ENCODE assay signal across 1 cellular context in the genomic region with DNA sequence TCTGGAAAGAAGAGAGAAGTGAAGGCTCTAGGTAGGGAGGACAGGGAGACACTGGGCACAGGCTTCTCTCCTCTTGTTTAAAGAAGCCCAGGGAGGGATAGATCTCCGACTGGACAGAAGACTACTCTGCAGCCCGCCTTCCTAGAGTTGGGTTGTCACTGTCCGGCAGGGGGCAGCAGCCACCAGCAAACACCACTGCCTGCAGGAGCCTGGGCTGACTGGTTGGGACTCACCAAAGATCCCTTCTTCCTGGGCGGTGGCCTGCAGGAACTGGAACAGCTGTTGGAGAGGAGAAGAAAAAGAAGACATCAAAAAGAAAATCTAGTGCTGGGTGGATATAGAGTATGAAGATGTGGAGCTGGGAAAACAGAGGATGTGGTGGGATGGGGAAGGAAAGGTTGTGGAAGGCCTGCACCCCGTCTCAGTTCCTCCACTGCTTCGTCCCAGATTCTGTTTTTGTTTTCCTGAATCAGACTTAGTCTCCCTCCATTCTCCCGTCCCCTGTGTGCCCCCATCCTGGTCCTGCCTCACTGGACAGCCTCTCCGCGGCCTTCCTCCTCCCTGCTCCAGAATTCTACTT.
TF ChIP-seq lines count a peak whose summit lies in the region.

No MANE protein-coding gene starts in this region.

TF ChIP-seq in HepG2, 621 proteins besides CTCF, POLR2A, EP300 and RAD21 (continued from another document):
- TF ChIP-seq KDM2A (CRISPR knock-in tag; IDR thresholded peaks at IDR 0.05; ENCODE audit: borderline replicate concordance, low read depth) (peak; percentile 54; the same call in 1 of the 2 replicates), SMC3 (IDR thresholded peaks at IDR 0.05; ENCODE audit: low read length) (peak; percentile 76), THAP11 (CRISPR knock-in tag; IDR thresholded peaks at IDR 0.05) (0 out of 2 replicates have a peak, but pooled peaks have one; percentile 17), MIER3 (CRISPR knock-in tag; IDR thresholded peaks at IDR 0.05; ENCODE audit: borderline replicate concordance) (0 out of 2 replicates have a peak, but pooled peaks have one; percentile 26), ZFP36L2 (CRISPR knock-in tag; IDR thresholded peaks at IDR 0.05) (0 out of 2 replicates have a peak, but pooled peaks have one; percentile 25)
- TF ChIP-seq, protein P1, sequence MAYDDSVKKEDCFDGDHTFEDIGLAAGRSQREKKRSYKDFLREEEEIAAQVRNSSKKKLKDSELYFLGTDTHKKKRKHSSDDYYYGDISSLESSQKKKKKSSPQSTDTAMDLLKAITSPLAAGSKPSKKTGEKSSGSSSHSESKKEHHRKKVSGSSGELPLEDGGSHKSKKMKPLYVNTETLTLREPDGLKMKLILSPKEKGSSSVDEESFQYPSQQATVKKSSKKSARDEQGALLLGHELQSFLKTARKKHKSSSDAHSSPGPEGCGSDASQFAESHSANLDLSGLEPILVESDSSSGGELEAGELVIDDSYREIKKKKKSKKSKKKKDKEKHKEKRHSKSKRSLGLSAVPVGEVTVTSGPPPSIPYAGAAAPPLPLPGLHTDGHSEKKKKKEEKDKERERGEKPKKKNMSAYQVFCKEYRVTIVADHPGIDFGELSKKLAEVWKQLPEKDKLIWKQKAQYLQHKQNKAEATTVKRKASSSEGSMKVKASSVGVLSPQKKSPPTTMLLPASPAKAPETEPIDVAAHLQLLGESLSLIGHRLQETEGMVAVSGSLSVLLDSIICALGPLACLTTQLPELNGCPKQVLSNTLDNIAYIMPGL (CRISPR knock-in tag; IDR thresholded peaks at IDR 0.05; ENCODE audit: borderline replicate concordance in 1 of 2, low read depth in 1 of 2), result 0 out of 4 replicates have a peak, but pooled peaks of 1 of the 2 experiments have one; percentile 23
- TF ChIP-seq, protein P2, sequence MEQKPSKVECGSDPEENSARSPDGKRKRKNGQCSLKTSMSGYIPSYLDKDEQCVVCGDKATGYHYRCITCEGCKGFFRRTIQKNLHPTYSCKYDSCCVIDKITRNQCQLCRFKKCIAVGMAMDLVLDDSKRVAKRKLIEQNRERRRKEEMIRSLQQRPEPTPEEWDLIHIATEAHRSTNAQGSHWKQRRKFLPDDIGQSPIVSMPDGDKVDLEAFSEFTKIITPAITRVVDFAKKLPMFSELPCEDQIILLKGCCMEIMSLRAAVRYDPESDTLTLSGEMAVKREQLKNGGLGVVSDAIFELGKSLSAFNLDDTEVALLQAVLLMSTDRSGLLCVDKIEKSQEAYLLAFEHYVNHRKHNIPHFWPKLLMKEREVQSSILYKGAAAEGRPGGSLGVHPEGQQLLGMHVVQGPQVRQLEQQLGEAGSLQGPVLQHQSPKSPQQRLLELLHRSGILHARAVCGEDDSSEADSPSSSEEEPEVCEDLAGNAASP (CRISPR knock-in tag; IDR thresholded peaks at IDR 0.05; ENCODE audit: borderline replicate concordance), result 0 out of 2 replicates have a peak, but pooled peaks have one; percentile 22
